In genomic region chr2:73984922-73985317, GRCh38 we compare ENCODE assay signal across 7 cellular contexts. TPM values are rescaled to one million over a fixed set of nuclear protein-coding genes. Genes with fewer than 3 reads are reported as not detected.
DNase-seq lines count a peak whose midpoint lies in the region; ATAC-seq and TF ChIP-seq lines count a peak whose summit lies in the region.

No MANE protein-coding gene starts in this region.

- no peak overlapping the region for H3K27ac Mint-ChIP-seq in GM23338

- no peaks in the 10 kb centered on the region for H3K9me3 ChIP-seq in iPS DF 6.9 (ENCODE audit: control insufficient read depth, insufficient read depth, low read length)

- peaks cover 68% of the 10 kb centered on the region for H3K4me1 Mint-ChIP-seq in GM23338

- DNase-seq in GM23338 (ENCODE audit: low spot score) = peak; percentile 50
- DNase-seq in NCI-H69 (lab: John Stamatoyannopoulos, UW) = peak; percentile 66
- peak; percentile 46 for DNase-seq in activated gamma-delta T cell treated with anti-CD3 and anti-CD28 coated beads, Interleukin-2, amount 50 U/mL, for 16 hours (ENCODE audit: low read depth)
- DNase-seq in iPS DF 6.9 (ENCODE audit: low read depth, low spot score) = no peak
- peak; percentile 70 for DNase-seq in stimulated activated CD4-positive, alpha-beta T cell treated with anti-CD3 and anti-CD28 coated beads, Interleukin-4, amount 100 ng/mL, for 24 hours

- H4K20me1 ChIP-seq in GM23338 (replicated peaks; ENCODE audit: insufficient read depth) = peaks cover 20% of the 10 kb centered on the region

- H3K4me3 ChIP-seq in GM23338 = peak overlapping the region; percentile 80; the same call in 1 of the 2 replicates
- peak overlapping the region; percentile 66; the same call in 1 of the 2 replicates for H3K4me3 ChIP-seq in iPS DF 6.9 (ENCODE audit: low read length)

- H3K4me1 ChIP-seq in GM23338 (ENCODE audit: insufficient read depth) = peaks cover 60% of the 10 kb centered on the region
- peaks cover 8% of the 10 kb centered on the region for H3K4me1 ChIP-seq in iPS DF 6.9 (ENCODE audit: control insufficient read depth, insufficient read depth, low read length)

- H3K9me2 ChIP-seq in GM23338 (ENCODE audit: insufficient read depth) = no peaks in the 10 kb centered on the region

- H3K36me3 Mint-ChIP-seq in GM23338 (ENCODE audit: low read depth) = peaks cover 27% of the 10 kb centered on the region

- H3K4me2 ChIP-seq in GM23338 = no peak overlapping the region

- H3K27ac ChIP-seq in GM23338 (ENCODE audit: low read depth) (no peak overlapping the region), iPS DF 6.9 (ENCODE audit: low read length) (no peak overlapping the region)

- WGBS in iPS DF 6.9 (ENCODE audit: insufficient coverage, insufficient read length) = no CpG with 5 or more reads among the region's 60 CpGs

- H3K79me2 ChIP-seq in GM23338 (replicated peaks; ENCODE audit: insufficient read depth) = peaks cover 41% of the 10 kb centered on the region

- H3K36me3 ChIP-seq in GM23338 (ENCODE audit: insufficient read depth) = peaks cover under 1% of the 10 kb centered on the region; the same call in 1 of the 2 replicates
- no peaks in the 10 kb centered on the region for H3K36me3 ChIP-seq in iPS DF 6.9 (ENCODE audit: control insufficient read depth, insufficient read depth, low read length)

- no peak for TF ChIP-seq CTCF in GM23338 (conservative IDR thresholded peaks at IDR 0.05; ENCODE audit: low read depth in 2 of 2)

- peak; percentile 34 for ATAC-seq in GM18498 (IDR thresholded peaks at IDR 0.05; ENCODE audit: unreplicated experiment)
- ATAC-seq in GM23338 = no peak
- no peak for ATAC-seq in GM21526 (IDR thresholded peaks at IDR 0.05; ENCODE audit: low FRiP score, unreplicated experiment)

- H3K27me3 ChIP-seq in GM23338 (ENCODE audit: insufficient read depth) (peaks cover 50% of the 10 kb centered on the region), iPS DF 6.9 (ENCODE audit: control insufficient read depth, insufficient read depth, low read length) (peaks cover 13% of the 10 kb centered on the region)

- no peak overlapping the region for H3K4me3 Mint-ChIP-seq in GM23338

- peaks cover 28% of the 10 kb centered on the region for H3F3A ChIP-seq in GM23338 (replicated peaks; ENCODE audit: low read depth)

- no peaks in the 10 kb centered on the region for H3K9me3 Mint-ChIP-seq in GM23338

- H3K27me3 Mint-ChIP-seq in GM23338 (ENCODE audit: insufficient read depth, low read depth, poor library complexity) = peaks cover 57% of the 10 kb centered on the region

- H2AFZ ChIP-seq in GM23338 = no peak overlapping the region

TF ChIP-seq in GM23338, 12 proteins besides CTCF, POLR2A, EP300 and RAD21:
- TF ChIP-seq REST (IDR thresholded peaks at IDR 0.05; ENCODE audit: unreplicated experiment) (no peak), CREB1 (CRISPR knock-in tag; IDR thresholded peaks at IDR 0.05; ENCODE audit: low read depth) (no peak), EZH2phosphoT487 (IDR thresholded peaks at IDR 0.05; ENCODE audit: unreplicated experiment) (no peak)

RNA-seq across cellular contexts. Expression of gene TET3, which starts 0.2 kb away (rescaled TPM):
- 18.3 and 19.9 TPM in 2 replicates for total RNA-seq in GM23338 (2014; rRNA removed; shearing (Covaris generic))
- 3.6 and 3.8 TPM in 2 replicates for polyA plus RNA-seq in GM23338 (2016; fragmentation: Nextera tagmentation; extraction: Ambion mirVana)

RNA-seq across cellular contexts. Expression of gene DGUOK, which starts 58.2 kb away (rescaled TPM):
- 57.2 and 68.4 TPM in 2 replicates for total RNA-seq in GM23338 (2014; rRNA removed; shearing (Covaris generic))
- 287 and 292 TPM in 2 replicates for polyA plus RNA-seq in GM23338 (2016; fragmentation: Nextera tagmentation; extraction: Ambion mirVana)
